In the genomic region with DNA sequence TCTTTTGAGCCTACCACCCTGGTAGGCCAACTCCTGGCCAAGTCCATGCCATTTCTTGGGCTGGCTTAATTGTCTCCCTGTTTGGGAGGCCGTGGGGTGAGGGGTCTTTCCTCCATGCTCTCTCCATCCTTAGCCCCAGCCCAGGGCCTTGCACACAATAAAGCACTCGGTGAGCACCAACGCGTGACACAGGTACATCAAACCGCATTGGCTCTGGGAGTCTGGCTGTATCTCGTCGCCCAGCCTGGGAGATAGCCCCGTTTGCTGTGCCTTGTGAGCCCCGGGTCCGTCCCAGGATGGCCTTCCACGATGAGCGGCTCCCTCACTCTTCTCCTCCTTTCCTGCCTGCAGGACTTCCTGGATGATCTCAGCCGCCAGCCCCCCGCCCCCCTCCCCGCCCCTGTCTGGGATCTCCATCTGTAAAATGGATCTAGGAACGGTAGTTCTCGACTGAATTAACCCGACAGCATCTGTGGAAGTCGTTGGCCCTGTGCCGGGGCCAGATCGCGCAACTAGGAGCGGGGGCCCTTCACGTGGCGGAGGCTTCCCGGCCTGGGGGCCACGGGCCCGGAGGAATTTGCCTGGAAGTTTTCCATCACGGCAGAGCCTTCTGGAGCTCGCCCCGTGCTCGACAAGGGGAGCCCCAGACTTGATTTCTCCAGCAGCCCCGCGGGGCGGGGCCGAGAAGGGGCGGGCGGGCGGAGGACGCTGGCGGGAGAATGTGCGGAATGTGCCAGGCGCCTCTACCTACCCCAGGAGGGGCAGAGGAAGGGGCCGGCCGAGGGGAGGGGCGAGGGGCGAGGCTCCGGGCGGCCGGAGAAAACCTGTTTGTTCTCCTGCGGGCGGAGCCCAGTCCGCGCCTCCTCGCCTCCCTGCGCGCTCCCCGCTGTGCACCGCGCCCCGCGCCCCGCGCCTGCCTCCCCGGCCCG, we compare ENCODE assay signal across 10 cellular contexts. TPM values are rescaled to one million over a fixed set of nuclear protein-coding genes. Genes with fewer than 3 reads are reported as not detected.
DNase-seq lines count a peak whose midpoint lies in the region; ATAC-seq, FAIRE-seq and TF ChIP-seq lines count a peak whose summit lies in the region.
"Had no signal": no experiment of that assay in that cellular context is flagged by ENCODE, and none has a peak within 500 bp of the region (broad histone marks: within the 10 kb centered on the region; RNA-seq: fewer than 3 reads in every experiment).

Gene ZNF185, plus strand, starts transcription at position 852 of the 929 bp plus-strand sequence. CDS start 16,423 bp downstream, outside the sequence.

- H3K36me3 ChIP-seq in HepG2 (replicated peaks in 1 of 2; ENCODE audit: control insufficient read depth in 1 of 2, insufficient read depth in 2 of 2, low read length in 2 of 2), result no peaks in the 10 kb centered on the region

- peaks cover 0 to 14% of the 10 kb centered on the region in 2 experiments; a peak in 3 of 5 replicates for H3K27me3 ChIP-seq in HepG2 (ENCODE audit: control insufficient read depth in 1 of 2, insufficient read depth in 2 of 2, low read length in 2 of 2)

- ATAC-seq in HepG2 (peak; percentile 29; the same call in 1 of the 3 replicates), GM18873 (IDR thresholded peaks at IDR 0.05; ENCODE audit: low FRiP score, unreplicated experiment) (no peak), HG03025 (IDR thresholded peaks at IDR 0.05; ENCODE audit: low FRiP score, unreplicated experiment) (no peak)
- ATAC-seq: GM12878 had no signal

- TF ChIP-seq RAD21 in HepG2 (CRISPR knock-in tag; IDR thresholded peaks at IDR 0.05), result no peak

- H3K79me2 ChIP-seq in HepG2 (ENCODE audit: insufficient read depth, low read length), result no peaks in the 10 kb centered on the region

- 49% methylated on average over 6 of the region's 66 CpGs for WGBS in HepG2 (ENCODE audit: low lambda C conversion rate)

- TF ChIP-seq CTCF in brain (conservative IDR thresholded peaks at IDR 0.05), result no peak
- no peak for TF ChIP-seq CTCF in HepG2 (CRISPR knock-in tag; IDR thresholded peaks at IDR 0.05)

- H3K36me3 Mint-ChIP-seq in brain, result no peaks in the 10 kb centered on the region

- H2AFZ ChIP-seq in HepG2 (ENCODE audit: low read length), result no peak within 1 kb of the TSS

- peaks cover 10% of the 10 kb centered on the region for H3K27me3 Mint-ChIP-seq in brain

- intact Hi-C loops in HepG2 (cut with micrococcal nuclease; ENCODE audit: unreplicated experiment), result no loop called here

- CTCF ChIA-PET in HepG2 (lab: Yijun Ruan, JAX; ENCODE audit: low intra/inter-chr PET ratio, low total read pairs), result no interaction called here

- BruUV-seq in HepG2 (replicated peaks; lab: Mats Ljungman, UMichigan), result no TSS peak

- H3K27ac Mint-ChIP-seq in brain, result peak within 1 kb of the TSS in 2 of 5 experiments; percentile 32 to 70

- H3K9me3 ChIP-seq in HepG2 (ENCODE audit: low read length), result no peaks in the 10 kb centered on the region

- TF ChIP-seq EP300 in HepG2 (IDR thresholded peaks at IDR 0.05; ENCODE audit: low read depth in 2 of 2, low read length in 2 of 2), result no peak
- no peak for TF ChIP-seq EP300 in HepG2 (CRISPR knock-in tag; IDR thresholded peaks at IDR 0.05; ENCODE audit: borderline replicate concordance)

- no peak within 1 kb of the TSS for H3K9ac ChIP-seq in HepG2 (ENCODE audit: insufficient read depth, low read depth, low read length)

- no peaks in the 10 kb centered on the region for H4K20me1 ChIP-seq in HepG2 (ENCODE audit: insufficient read depth, low read length)

- in situ Hi-C loops in HepG2 (cut with HindIII; ENCODE audit: extremely low pct_ligation_motif_present, low pct_unique_long_range_greater_than_20kb), result no loop called here

- no peak for FAIRE-seq in HepG2 (lab: Jason Lieb, UNC)
- FAIRE-seq: frontal cortex, GM12878 had no signal

- TF ChIP-seq POLR2A in HepG2 (IDR thresholded peaks at IDR 0.05; ENCODE audit: insufficient read depth in 1 of 2, low read depth in 2 of 2, low read length in 2 of 2), result no peak

- peak; percentile 43 for DNase-seq in stimulated activated CD4-positive, alpha-beta T cell treated with anti-CD3 and anti-CD28 coated beads, Interleukin-15, amount 100 ng/mL, for 24 hours
- DNase-seq in stimulated activated CD4-positive, alpha-beta T cell treated with anti-CD3 and anti-CD28 coated beads, Interleukin-4, amount 100 ng/mL, for 24 hours, result no peak
- no peak for DNase-seq in HepG2 (ENCODE audit: low spot score)
- DNase-seq in NCI-H2196 (lab: John Stamatoyannopoulos, UW; ENCODE audit: unreplicated experiment), result no peak
- DNase-seq in NOMO-1 (lab: John Stamatoyannopoulos, UW; ENCODE audit: unreplicated experiment in 2 of 2), result no peak

- peak within 1 kb of the TSS; percentile 33 to 60 (median 54) for H3K4me3 Mint-ChIP-seq in brain

- H3K4me1 ChIP-seq in HepG2 (ENCODE audit: insufficient read depth, low read length), result no peaks in the 10 kb centered on the region

- POLR2A ChIA-PET in HepG2 (lab: Yijun Ruan, JAX), result no interaction called here

- no peak within 1 kb of the TSS for H3K27ac ChIP-seq in HepG2 (ENCODE audit: extremely low read length, insufficient read depth, low read length)

- H3K4me1 Mint-ChIP-seq in brain, result peaks cover 5% of the 10 kb centered on the region

- peak within 1 kb of the TSS; percentile 12; the same call in 1 of the 2 replicates for H3K4me2 ChIP-seq in HepG2 (ENCODE audit: low read depth, low read length)

- H3K9me3 Mint-ChIP-seq in brain, result peaks cover 0 to 28% (median 3%) of the 10 kb centered on the region in 5 experiments

- H3K4me3 ChIP-seq in HepG2 (replicated peaks in 1 of 3; ENCODE audit: insufficient read depth in 1 of 3, low read depth in 2 of 3, low read length in 3 of 3), result no peak within 1 kb of the TSS
- H3K4me3 ChIP-seq: GM12878 had no signal

TF ChIP-seq in HepG2, 621 proteins besides CTCF, POLR2A, EP300 and RAD21 (continues in another document):
- no peak for TF ChIP-seq NRL (CRISPR knock-in tag; IDR thresholded peaks at IDR 0.05; ENCODE audit: borderline replicate concordance)
- no peak for TF ChIP-seq ZNF772 (CRISPR knock-in tag; IDR thresholded peaks at IDR 0.05)
- no peak for TF ChIP-seq ZNF138 (CRISPR knock-in tag; IDR thresholded peaks at IDR 0.05; ENCODE audit: low read depth)
- no peak for TF ChIP-seq GZF1 (CRISPR knock-in tag; IDR thresholded peaks at IDR 0.05)
- TF ChIP-seq MAF1 (CRISPR knock-in tag; IDR thresholded peaks at IDR 0.05; ENCODE audit: borderline replicate concordance), result no peak
- no peak for TF ChIP-seq ZBTB38 (CRISPR knock-in tag; IDR thresholded peaks at IDR 0.05)
- no peak for TF ChIP-seq MXI1 (IDR thresholded peaks at IDR 0.05; ENCODE audit: borderline replicate concordance, low read depth, low read length)
- no peak for TF ChIP-seq ATF7-NPFF (CRISPR knock-in tag; IDR thresholded peaks at IDR 0.05; ENCODE audit: low read depth)

RNA-seq across cellular contexts. Expression of gene ZNF185, which starts in this region (rescaled TPM):
- polyA plus RNA-seq in brain (ENCODE audit: insufficient read depth, low read depth, low replicate concordance) (4.5 TPM), HepG2 (2011; rRNA removed) (2.9 and 3.4 TPM in 2 replicates)
- total RNA-seq in HepG2 (2016; rRNA removed; fragmentation: Illumina TruSeq; extraction: Trizol), result 1.6 and 1.9 TPM in 2 replicates
- 0.18 and 0.30 TPM in 2 replicates for total RNA-seq in HepG2 (2016; cell fraction: cytosol; rRNA removed; fragmentation: Illumina TruSeq; extraction: Trizol; ENCODE audit: low read depth)
- total RNA-seq in HepG2 (2016; cell fraction: insoluble cytoplasmic fraction; rRNA removed; fragmentation: Illumina TruSeq; extraction: Trizol), result 1.7 and 1.8 TPM in 2 replicates
- total RNA-seq in HepG2 (2016; cell fraction: membrane; rRNA removed; fragmentation: Illumina TruSeq; extraction: Trizol), result 0.96 and 1.2 TPM in 2 replicates
- 0.85 and 0.87 TPM in 2 replicates for total RNA-seq in HepG2 (2016; cell fraction: nucleus; rRNA removed; fragmentation: Illumina TruSeq; extraction: Trizol)
- 2.3 and 2.5 TPM in 2 replicates for polyA plus RNA-seq in HepG2 (2011; cell fraction: cytosol; rRNA removed)
- 2.2 and 2.3 TPM in 2 replicates for polyA plus RNA-seq in HepG2 (2011; cell fraction: nucleus; rRNA removed)
- polyA plus RNA-seq in HepG2 (2012), result 1.1 and 1.9 TPM in 2 replicates
- 0.24 and 0.28 TPM in 2 replicates for polyA plus RNA-seq in HepG2 (2016; cell fraction: cytosol; fragmentation: Illumina TruSeq; extraction: Trizol; ENCODE audit: low read depth)
- polyA plus RNA-seq in HepG2 (2016; cell fraction: insoluble cytoplasmic fraction; fragmentation: Illumina TruSeq; extraction: Trizol; ENCODE audit: low read depth), result 1.7 and 1.8 TPM in 2 replicates
- polyA plus RNA-seq in HepG2 (2016; cell fraction: membrane; fragmentation: Illumina TruSeq; extraction: Trizol; ENCODE audit: low read depth), result 0.86 and 1.1 TPM in 2 replicates
- polyA plus RNA-seq in HepG2 (2016; cell fraction: nucleus; fragmentation: Illumina TruSeq; extraction: Trizol; ENCODE audit: insufficient read depth, low read depth), result 1.4 and 1.7 TPM in 2 replicates
- 1.2 and 5.8 TPM in 2 replicates for polyA minus RNA-seq in HepG2 (2011; rRNA and poly(A)+ RNA removed; ENCODE audit: low replicate concordance)
- polyA minus RNA-seq in HepG2 (2011; cell fraction: cytosol; rRNA and poly(A)+ RNA removed), result 0.79 and 0.99 TPM in 2 replicates
- 0.75 and 0.90 TPM in 2 replicates for polyA minus RNA-seq in HepG2 (2011; cell fraction: nucleus; rRNA and poly(A)+ RNA removed)
